27 cellular contexts compared by ENCODE assay signal in the genomic region with DNA sequence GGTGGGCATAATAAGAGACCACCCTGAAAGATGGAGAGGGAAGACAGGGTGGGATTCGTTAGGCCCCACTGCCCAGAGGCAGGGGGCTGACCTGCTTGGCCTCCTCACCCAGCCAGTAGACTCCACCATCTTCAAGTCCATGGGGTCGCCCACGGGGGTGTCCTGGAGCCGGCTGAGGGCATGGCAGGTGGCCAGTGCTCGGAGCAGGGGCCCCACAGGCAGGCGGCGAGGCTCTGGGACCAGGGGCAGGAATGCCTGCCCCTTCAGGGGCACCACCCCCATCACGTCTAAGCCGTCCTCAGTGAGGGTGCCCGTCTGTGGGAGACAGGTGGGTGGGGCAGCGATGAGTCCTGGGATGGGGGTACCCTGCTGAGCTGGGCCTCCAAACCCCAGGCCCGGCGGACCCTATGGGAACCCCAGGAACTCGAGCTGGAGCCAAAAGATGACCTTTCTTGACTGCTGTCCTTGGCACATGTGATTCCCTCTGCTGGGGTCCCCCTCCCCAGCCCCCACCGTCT. TPM values are rescaled to one million over a fixed set of nuclear protein-coding genes. Genes with fewer than 3 reads are reported as not detected.
"Had no signal": no experiment of that assay in that cellular context is flagged by ENCODE, and none has a peak within 500 bp of the region (broad histone marks: within the 10 kb centered on the region; RNA-seq: fewer than 3 reads in every experiment).

No MANE protein-coding gene starts in this region.

- ATAC-seq: natural killer cell treated with Interleukin-12 subunit alpha and Interleukin-12 subunit beta and Interleukin-15 and Interleukin-18, amount 100 ng/mL, for 72 hours; psoas muscle; right cardiac atrium; right lobe of liver; stimulated activated effector memory CD8-positive, alpha-beta T cell treated with anti-CD3 and anti-CD28 coated beads, Interleukin-12 subunit alpha, Interleukin-12 subunit beta, amount 100 ng/mL, for 72 hours; stimulated activated naive B cell treated with anti-CD40 and anti-IgM and Interleukin-4, amounts not matched to agents 10 μg/mL and 1 μg/mL and 100 μg/mL, for 72 hours had no signal

- H3K4me3 ChIP-seq: ovary, psoas muscle, right lobe of liver, sigmoid colon, stomach, thoracic aorta, thyroid gland, tibial nerve, upper lobe of left lung, vagina had no signal

- H3K9me3 ChIP-seq: ovary, psoas muscle, right lobe of liver, sigmoid colon, stomach, thoracic aorta, thyroid gland, tibial nerve, upper lobe of left lung, vagina had no signal

- H3K4me3 Mint-ChIP-seq: natural killer cell treated with Interleukin-12 subunit alpha and Interleukin-12 subunit beta and Interleukin-15 and Interleukin-18, amount 100 ng/mL, for 72 hours; nephron progenitor cell; neural crest cell; stimulated activated effector memory CD8-positive, alpha-beta T cell treated with anti-CD3 and anti-CD28 coated beads, Interleukin-12 subunit alpha, Interleukin-12 subunit beta, amount 100 ng/mL, for 72 hours; stimulated activated naive B cell treated with anti-CD40 and anti-IgM and Interleukin-4, amounts not matched to agents 10 μg/mL and 1 μg/mL and 100 μg/mL, for 72 hours; stimulated activated naive CD8-positive, alpha-beta T cell treated with anti-CD3 and anti-CD28 coated beads, Interleukin-15, Interleukin-2, amounts not matched to agents 100 ng/mL and 50 ng/mL, for 24 hours had no signal

- H3K27me3 Mint-ChIP-seq: natural killer cell treated with Interleukin-12 subunit alpha and Interleukin-12 subunit beta and Interleukin-15 and Interleukin-18, amount 100 ng/mL, for 72 hours; progenitor cell of endocrine pancreas; stimulated activated naive B cell treated with anti-CD40 and anti-IgM and Interleukin-4, amounts not matched to agents 10 μg/mL and 1 μg/mL and 100 μg/mL, for 72 hours; stimulated activated naive CD8-positive, alpha-beta T cell treated with anti-CD3 and anti-CD28 coated beads, Interleukin-15, Interleukin-2, amounts not matched to agents 100 ng/mL and 50 ng/mL, for 24 hours had no signal

- H2AFZ ChIP-seq: parathyroid adenoma had no signal

- H3K9me3 Mint-ChIP-seq: natural killer cell treated with Interleukin-12 subunit alpha and Interleukin-12 subunit beta and Interleukin-15 and Interleukin-18, amount 100 ng/mL, for 72 hours; nephron progenitor cell; neural crest cell; stimulated activated effector memory CD8-positive, alpha-beta T cell treated with anti-CD3 and anti-CD28 coated beads, Interleukin-12 subunit alpha, Interleukin-12 subunit beta, amount 100 ng/mL, for 72 hours; stimulated activated naive B cell treated with anti-CD40 and anti-IgM and Interleukin-4, amounts not matched to agents 10 μg/mL and 1 μg/mL and 100 μg/mL, for 72 hours; stimulated activated naive CD8-positive, alpha-beta T cell treated with anti-CD3 and anti-CD28 coated beads, Interleukin-15, Interleukin-2, amounts not matched to agents 100 ng/mL and 50 ng/mL, for 24 hours had no signal

- H3K4me1 Mint-ChIP-seq: nephron progenitor cell; neural crest cell; stimulated activated effector memory CD8-positive, alpha-beta T cell treated with anti-CD3 and anti-CD28 coated beads, Interleukin-12 subunit alpha, Interleukin-12 subunit beta, amount 100 ng/mL, for 72 hours; stimulated activated naive B cell treated with anti-CD40 and anti-IgM and Interleukin-4, amounts not matched to agents 10 μg/mL and 1 μg/mL and 100 μg/mL, for 72 hours had no signal

- H3K27ac ChIP-seq: ovary, parathyroid adenoma, psoas muscle, right lobe of liver, sigmoid colon, stomach, thoracic aorta, thyroid gland, tibial nerve, upper lobe of left lung, vagina had no signal

- H3K9ac ChIP-seq: parathyroid adenoma had no signal

- H3K79me2 ChIP-seq: parathyroid adenoma had no signal

- H3K27me3 ChIP-seq: ovary, right lobe of liver, sigmoid colon, stomach, thyroid gland, tibial nerve, upper lobe of left lung, vagina had no signal

- H3K4me1 ChIP-seq: parathyroid adenoma, psoas muscle, right lobe of liver, sigmoid colon, stomach, thyroid gland, tibial nerve, upper lobe of left lung, vagina had no signal

- H3K36me3 ChIP-seq: ovary had no signal

- H3K27ac Mint-ChIP-seq: natural killer cell treated with Interleukin-12 subunit alpha and Interleukin-12 subunit beta and Interleukin-15 and Interleukin-18, amount 100 ng/mL, for 72 hours; nephron progenitor cell; progenitor cell of endocrine pancreas; stimulated activated effector memory CD8-positive, alpha-beta T cell treated with anti-CD3 and anti-CD28 coated beads, Interleukin-12 subunit alpha, Interleukin-12 subunit beta, amount 100 ng/mL, for 72 hours; stimulated activated naive B cell treated with anti-CD40 and anti-IgM and Interleukin-4, amounts not matched to agents 10 μg/mL and 1 μg/mL and 100 μg/mL, for 72 hours; stimulated activated naive CD8-positive, alpha-beta T cell treated with anti-CD3 and anti-CD28 coated beads, Interleukin-15, Interleukin-2, amounts not matched to agents 100 ng/mL and 50 ng/mL, for 24 hours had no signal

- DNase-seq: nephron progenitor cell; occipital lobe; ovary; posterior cingulate gyrus; psoas muscle; right cardiac atrium; right lobe of liver; sigmoid colon; small intestine; stimulated activated CD4-positive, alpha-beta T cell treated with anti-CD3 and anti-CD28 coated beads, Interleukin-15, amount 100 ng/mL, for 24 hours; stimulated activated CD4-positive, alpha-beta T cell treated with anti-CD3 and anti-CD28 coated beads, Interleukin-2, amount 100 ng/mL, for 24 hours; stimulated activated CD4-positive, alpha-beta T cell treated with anti-CD3 and anti-CD28 coated beads, Interleukin-2, amount 100 ng/mL, for 48 hours; stimulated activated CD4-positive, alpha-beta T cell treated with anti-CD3 and anti-CD28 coated beads, Interleukin-4, amount 100 ng/mL, for 24 hours; stimulated activated naive B cell treated with anti-CD40 and anti-IgM and Interleukin-4, amounts not matched to agents 10 μg/mL and 1 μg/mL and 100 μg/mL, for 72 hours; stimulated activated naive CD4-positive, alpha-beta T cell treated with Interleukin-2 at 50 U/mL for 16 hours; stomach; thyroid gland had no signal

RNA-seq across cellular contexts. Expression of gene MFAP2, which starts 13.2 kb away (rescaled TPM):
- total RNA-seq: natural killer cell treated with Interleukin-12 subunit alpha and Interleukin-12 subunit beta and Interleukin-15 and Interleukin-18, amount 100 ng/mL, for 72 hours had no signal
